ENCODE assay signal across 8 cellular contexts in the genomic region with DNA sequence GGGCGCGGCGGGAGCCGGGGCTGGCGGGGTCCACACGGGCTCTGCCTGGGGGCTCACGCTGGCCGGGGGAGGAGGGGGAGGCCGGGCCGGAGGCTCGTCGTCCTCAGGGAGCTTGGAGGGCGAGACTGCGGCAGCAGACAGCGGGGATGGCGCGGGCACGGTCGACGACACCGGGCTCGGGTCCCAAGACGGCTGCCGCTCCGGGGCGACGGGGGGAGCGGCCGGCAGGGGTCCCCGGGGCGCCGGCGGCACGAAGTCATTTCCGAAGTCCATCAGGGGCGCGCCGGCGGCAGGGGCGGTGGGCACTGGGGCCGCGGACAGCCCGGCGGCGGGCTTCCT. TPM values are rescaled to one million over a fixed set of nuclear protein-coding genes. Genes with fewer than 3 reads are reported as not detected.
DNase-seq lines count a peak whose midpoint lies in the region; ATAC-seq lines count a peak whose summit lies in the region.

No MANE protein-coding gene starts in this region.

- no peaks in the 10 kb centered on the region for H3K9me3 ChIP-seq in naive thymus-derived CD4-positive, alpha-beta T cell (ENCODE audit: control insufficient read depth in 2 of 3, low read length in 3 of 3)

- CTCF ChIA-PET in naive thymus-derived CD4-positive, alpha-beta T cell (lab: Charles Lee): interaction anchor here (1.4 to 3.5 kb wide), 6 partner anchors 9 to 126 kb away, joined by 3 to 21 read pairs (median 6); no protein-coding TSS in a partner anchor

- peaks cover 0 to 4% (median 0%) of the 10 kb centered on the region in 3 experiments for H3K36me3 ChIP-seq in naive thymus-derived CD4-positive, alpha-beta T cell (ENCODE audit: control insufficient read depth in 2 of 3, insufficient read depth in 3 of 3, low read length in 3 of 3)

- POLR2A ChIA-PET in naive thymus-derived CD4-positive, alpha-beta T cell (lab: Charles Lee): interaction anchor here (0.6 to 4.4 kb wide), 16 partner anchors 8 to 593 kb away, joined by 3 to 35 read pairs (median 6); partner anchors contain the start of genes CFAP36, CLHC1 and RPS27A

- peak overlapping the region in 6 of 9 donors; percentile 97 to 100 (median 98) for H3K27ac Mint-ChIP-seq in naive thymus-derived CD4-positive, alpha-beta T cell

- H3K36me3 Mint-ChIP-seq in naive thymus-derived CD4-positive, alpha-beta T cell: peaks cover 0 to 15% (median 0%) of the 10 kb centered on the region in 5 donors

- H3K4me3 Mint-ChIP-seq in naive thymus-derived CD4-positive, alpha-beta T cell: peak overlapping the region; percentile 97 to 100 (median 100)

- H3K4me3 ChIP-seq in Jurkat, Clone E6-1 (ENCODE audit: low read length): peak overlapping the region; percentile 96
- peak overlapping the region; percentile 93 for H3K4me3 ChIP-seq in naive thymus-derived CD4-positive, alpha-beta T cell (ENCODE audit: low read length)

- no peaks in the 10 kb centered on the region for H3K9me3 Mint-ChIP-seq in naive thymus-derived CD4-positive, alpha-beta T cell

- peak; percentile 0 for ATAC-seq in GM18502 (IDR thresholded peaks at IDR 0.05; ENCODE audit: poor library complexity, unreplicated experiment)
- no peak for ATAC-seq in naive thymus-derived CD4-positive, alpha-beta T cell

- peaks cover 31 to 38% of the 10 kb centered on the region in 2 donors for H3K4me1 ChIP-seq in naive thymus-derived CD4-positive, alpha-beta T cell (ENCODE audit: control insufficient read depth in 2 of 2, insufficient read depth in 2 of 2, low read length in 2 of 2)

- H3K27me3 ChIP-seq in naive thymus-derived CD4-positive, alpha-beta T cell (ENCODE audit: control insufficient read depth in 2 of 2, insufficient read depth in 2 of 2, low read length in 2 of 2): no peaks in the 10 kb centered on the region

- H3K27ac ChIP-seq in cingulate gyrus (ENCODE audit: low read depth, low read length): peak overlapping the region; percentile 98
- H3K27ac ChIP-seq in naive thymus-derived CD4-positive, alpha-beta T cell (ENCODE audit: low read depth, low read length): peak overlapping the region; percentile 81

- no peaks in the 10 kb centered on the region for H3K27me3 Mint-ChIP-seq in naive thymus-derived CD4-positive, alpha-beta T cell

- intact Hi-C loops in naive thymus-derived CD4-positive, alpha-beta T cell (cut with micrococcal nuclease): loop anchor here (1.0 to 10.0 kb wide), 26 partner anchors 34 to 1282 kb away; partner anchors contain the start of genes ACYP2 (in 2 of the 2), CFAP36 (in 2 of the 2), CLHC1 (in 2 of the 2) and EML6 (in 2 of the 2)

- peaks cover 43 to 83% (median 69%) of the 10 kb centered on the region in 7 donors for H3K4me1 Mint-ChIP-seq in naive thymus-derived CD4-positive, alpha-beta T cell

- DNase-seq in Jurkat, Clone E6-1 (ENCODE audit: low read depth, low spot score): no peak
- no peak for DNase-seq in naive thymus-derived CD4-positive, alpha-beta T cell
- DNase-seq in NCI-H524 treated with DMSO at 0.1 percent for 48 hours (lab: John Stamatoyannopoulos, UW) (no peak), SIG-M5 treated with dmso at 0.1 percent for 504 hours (lab: John Stamatoyannopoulos, UW; ENCODE audit: unreplicated experiment) (no peak), hippocampal formation (lab: John Stamatoyannopoulos, UW) (no peak), NCI-H82 (lab: John Stamatoyannopoulos, UW) (no peak)

RNA-seq across cellular contexts. Expression of gene RTN4, which starts 0.5 kb away (rescaled TPM):
- polyA plus RNA-seq in Jurkat, Clone E6-1 (2012; ENCODE audit: insufficient read depth, insufficient read length): 149 TPM
- total RNA-seq in naive thymus-derived CD4-positive, alpha-beta T cell: 100 to 1,000 TPM in 1 of 5 experiments, 10 to 100 TPM in 4; 59.6 to 100 (median 65.1) TPM
- 100 to 1,000 TPM in 1 of 2 donors, 10 to 100 TPM in 1; 61.2 to 126 TPM for polyA plus RNA-seq in naive thymus-derived CD4-positive, alpha-beta T cell
